In the genomic region with DNA sequence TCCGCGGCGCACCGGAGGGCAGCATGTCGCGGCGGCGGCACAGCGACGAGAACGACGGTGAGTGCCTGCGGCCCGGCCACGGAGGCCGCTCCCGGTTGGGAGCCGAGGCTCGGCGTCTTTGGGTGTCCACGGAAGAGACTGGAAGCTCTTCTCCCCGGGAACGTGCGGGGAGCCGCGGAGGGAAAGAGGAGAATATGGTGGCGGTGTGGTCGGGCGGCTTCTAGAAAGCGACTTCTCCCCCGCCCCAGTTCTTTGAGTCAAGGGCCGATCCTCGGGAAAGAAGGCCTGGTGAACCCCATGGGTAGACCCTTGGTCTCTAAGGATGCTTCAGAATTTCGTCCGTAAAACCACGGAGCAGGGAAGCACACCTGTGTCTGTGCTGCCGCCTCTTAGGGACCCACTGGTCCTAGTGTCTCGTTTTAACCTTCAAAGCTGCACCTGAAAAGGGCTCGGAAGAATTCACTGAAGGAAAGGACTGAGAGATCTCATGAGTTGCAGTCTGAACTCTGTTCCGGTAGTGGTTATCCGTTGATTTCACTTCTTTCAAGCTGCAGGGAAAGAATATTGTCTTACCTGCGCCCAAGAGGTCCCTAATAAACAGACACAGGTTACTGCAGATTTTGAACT, we compare ENCODE assay signal across 8 cellular contexts. TPM values are rescaled to one million over a fixed set of nuclear protein-coding genes. Genes with fewer than 3 reads are reported as not detected.
DNase-seq lines count a peak whose midpoint lies in the region; ATAC-seq and TF ChIP-seq lines count a peak whose summit lies in the region.

No MANE protein-coding gene starts in this region.

- H3K9ac ChIP-seq in colonic mucosa (ENCODE audit: low read depth in 2 of 2, low read length in 2 of 2) = peak overlapping the region; percentile 85 to 94

- intact Hi-C loops in Right ventricle myocardium inferior (cut with DNase I) = loop anchor here (2.0 to 10.0 kb wide), 4 partner anchors 35 to 777 kb away; partner anchors contain the start of genes ANP32B and TRMO
- intact Hi-C loops in colonic mucosa (cut with DNase I) = no loop called here

- H3K27me3 ChIP-seq in cardiac muscle cell (no peaks in the 10 kb centered on the region), colonic mucosa (no peaks in the 10 kb centered on the region)

- H3K27ac ChIP-seq in cardiac muscle cell = peak overlapping the region; percentile 99
- peak overlapping the region; percentile 94 for H3K27ac ChIP-seq in colonic mucosa
- H3K27ac ChIP-seq in mesodermal cell (ENCODE audit: low read depth, low read length, severe bottlenecking) = peak overlapping the region; percentile 100

- no peak for DNase-seq in cardiac muscle cell (ENCODE audit: low read depth in 1 of 2, low spot score in 1 of 2)
- no peak for DNase-seq in Right ventricle myocardium inferior (ENCODE audit: missing footprints)
- DNase-seq in NCI-H748 (lab: John Stamatoyannopoulos, UW; ENCODE audit: unreplicated experiment) = peak; percentile 56
- DNase-seq in colonic mucosa = no peak
- DNase-seq in AG08396 (ENCODE audit: low spot score) = no peak
- DNase-seq in NCI-H2227 (lab: John Stamatoyannopoulos, UW; ENCODE audit: unreplicated experiment) = no peak
- DNase-seq in NCI-H524 treated with DMSO at 0.1 percent for 48 hours (lab: John Stamatoyannopoulos, UW) = no peak

- WGBS in mesodermal cell (ENCODE audit: insufficient coverage in 2 of 2), 2 experiments = 0% methylated on average over 35 to 37 of the region's 42 CpGs

- no peaks in the 10 kb centered on the region for H3K9me3 ChIP-seq in cardiac muscle cell (ENCODE audit: low read depth)
- H3K9me3 ChIP-seq in colonic mucosa = no peaks in the 10 kb centered on the region
- H3K9me3 ChIP-seq in mesodermal cell (ENCODE audit: control insufficient read depth, low read length) = no peaks in the 10 kb centered on the region

- H3K36me3 ChIP-seq in cardiac muscle cell (no peaks in the 10 kb centered on the region), colonic mucosa (no peaks in the 10 kb centered on the region), mesodermal cell (ENCODE audit: control insufficient read depth, insufficient read depth, low read length) (peaks cover 8% of the 10 kb centered on the region)

- H3K4me1 ChIP-seq in cardiac muscle cell (ENCODE audit: low read depth) (peaks cover 32% of the 10 kb centered on the region), colonic mucosa (peaks cover 27% of the 10 kb centered on the region), mesodermal cell (ENCODE audit: control insufficient read depth, insufficient read depth, low read length, poor library complexity, severe bottlenecking) (no peaks in the 10 kb centered on the region)

- H3K4me3 ChIP-seq in cardiac muscle cell (peak overlapping the region; percentile 87), colonic mucosa (peak overlapping the region; percentile 91), mesodermal cell (ENCODE audit: extremely low read depth, insufficient read depth, low read length, poor library complexity, severe bottlenecking) (peak overlapping the region; percentile 71)

- TF ChIP-seq CTCF in cardiac muscle cell (IDR thresholded peaks at IDR 0.05; ENCODE audit: low read depth, low read length) (no peak), colonic mucosa (IDR thresholded peaks at IDR 0.05) (no peak)

- ATAC-seq in Right ventricle myocardium inferior = no peak

RNA-seq across cellular contexts. Expression of gene NCBP1, which starts 0.4 kb away (rescaled TPM):
- total RNA-seq in cardiac muscle cell = 22.1 and 26.6 TPM in 2 replicates
- 34.4 and 39.2 TPM in 2 replicates for polyA plus RNA-seq in cardiac muscle cell
- total RNA-seq in Right ventricle myocardium inferior = 20.0 TPM
- total RNA-seq in colonic mucosa = 10 to 100 TPM; 30.3 to 48.2 TPM
- polyA plus RNA-seq in mesodermal cell (2013, experiment 1 of 2) = 32.2 TPM
- polyA plus RNA-seq in mesodermal cell (2013, experiment 2 of 2) = 26.4 TPM

RNA-seq across cellular contexts. Expression of gene TSTD2, which starts 0.8 kb away (rescaled TPM):
- total RNA-seq in cardiac muscle cell = 22.6 and 25.9 TPM in 2 replicates
- 14.6 and 17.2 TPM in 2 replicates for polyA plus RNA-seq in cardiac muscle cell
- 24.8 TPM for total RNA-seq in Right ventricle myocardium inferior
- total RNA-seq in colonic mucosa = 10 to 100 TPM; 14.7 to 17.5 TPM
- polyA plus RNA-seq in mesodermal cell (2013, experiment 1 of 2) = 17.4 TPM
- polyA plus RNA-seq in mesodermal cell (2013, experiment 2 of 2) = 15.0 TPM
